24 cellular contexts compared by ENCODE assay signal in genomic region chrX:101171883-101172400, GRCh38. TPM values are rescaled to one million over a fixed set of nuclear protein-coding genes. Genes with fewer than 3 reads are reported as not detected.
"Had no signal": no experiment of that assay in that cellular context is flagged by ENCODE, and none has a peak within 500 bp of the region (broad histone marks: within the 10 kb centered on the region; RNA-seq: fewer than 3 reads in every experiment).

No MANE protein-coding gene starts in this region.

- H3K4me1 ChIP-seq: lower lobe of right lung, neural progenitor cell, right lobe of liver, tibial artery had no signal

- H3K4me2 ChIP-seq: hepatocyte, neural progenitor cell had no signal

- H3K27ac ChIP-seq: coronary artery, epithelial cell of prostate, hepatocyte, lower lobe of right lung, neural progenitor cell, right lobe of liver, tibial artery, VCaP had no signal

- H3K36me3 ChIP-seq: lower lobe of right lung, neural progenitor cell, right lobe of liver, tibial artery had no signal

- H3K79me2 ChIP-seq: hepatocyte had no signal

- H3K9ac ChIP-seq: neural progenitor cell had no signal

- DNase-seq: activated CD4-positive, alpha-beta T cell treated with anti-CD3 and anti-CD28 coated beads for 1 hour; activated CD4-positive, alpha-beta T cell treated with anti-CD3 and anti-CD28 coated beads, Interleukin-2, amount 50 U/mL, for 1 hour; activated gamma-delta T cell treated with Interleukin-2 at 50 U/mL for 16 hours; activated T-cell treated with anti-CD3 and anti-CD28 coated beads, Interleukin-2, amount 50 U/mL, for 1 hour; aorta; cerebellar nuclear complex; foreskin melanocyte; glutamatergic neuron; immature natural killer cell; lower lobe of right lung; naive thymus-derived CD4-positive, alpha-beta T cell; posterior cingulate gyrus; right lobe of liver; small intestine; stimulated activated CD4-positive, alpha-beta T cell treated with anti-CD3 and anti-CD28 coated beads, Interleukin-2, amount 100 ng/mL, for 24 hours; stimulated activated naive CD8-positive, alpha-beta T cell treated with anti-CD3 and anti-CD28 coated beads, Interleukin-15, amount 100 ng/mL, for 72 hours; tibial artery had no signal

- H3K9me3 ChIP-seq: lower lobe of right lung, right lobe of liver, tibial artery had no signal

- H2AFZ ChIP-seq: hepatocyte, neural progenitor cell had no signal

- H3K4me3 ChIP-seq: coronary artery, hepatocyte, lower lobe of right lung, neural progenitor cell, right lobe of liver, tibial artery had no signal

- H3K27me3 ChIP-seq: hepatocyte, neural progenitor cell, right lobe of liver, tibial artery had no signal

- ATAC-seq: left lobe of liver; lower lobe of right lung; naive thymus-derived CD4-positive, alpha-beta T cell; right lobe of liver; stimulated activated effector memory CD8-positive, alpha-beta T cell treated with anti-CD3 and anti-CD28 coated beads, Interleukin-12 subunit alpha, Interleukin-12 subunit beta, amount 100 ng/mL, for 72 hours; stimulated activated naive CD8-positive, alpha-beta T cell treated with anti-CD3 and anti-CD28 coated beads, Interleukin-15, amount 100 ng/mL, for 72 hours had no signal

RNA-seq across cellular contexts. Expression of gene DRP2, which starts 47.6 kb away (rescaled TPM):
- total RNA-seq: left lobe of liver, lower lobe of right lung, right lobe of liver had no signal
- polyA plus RNA-seq: naive thymus-derived CD4-positive, alpha-beta T cell had no signal
